ENCODE assay signal across 22 cellular contexts in genomic region chr12:105076098-105076497, GRCh38. TPM values are rescaled to one million over a fixed set of nuclear protein-coding genes. Genes with fewer than 3 reads are reported as not detected.
DNase-seq lines count a peak whose midpoint lies in the region; ATAC-seq, FAIRE-seq and TF ChIP-seq lines count a peak whose summit lies in the region.
"Had no signal": no experiment of that assay in that cellular context is flagged by ENCODE, and none has a peak within 500 bp of the region (broad histone marks: within the 10 kb centered on the region; RNA-seq: fewer than 3 reads in every experiment).

No MANE protein-coding gene starts in this region.

- H3K9ac ChIP-seq in IMR-90 (ENCODE audit: low read depth, low read length) (no peak overlapping the region), mammary epithelial cell (ENCODE audit: insufficient read depth, low read length) (peak overlapping the region; percentile 7), kidney (ENCODE audit: low read length in 2 of 2) (no peak overlapping the region)
- H3K9ac ChIP-seq: BLaER1 treated with 17β-estradiol and CSF1 and Interleukin-3, amounts not matched to agents 10 nM and 100 nM had no signal

- H3K4me1 ChIP-seq in IMR-90 (ENCODE audit: control insufficient read depth, insufficient read depth, low read length) (peaks cover 3% of the 10 kb centered on the region), mammary epithelial cell (ENCODE audit: insufficient read depth, low read length) (peaks cover 27% of the 10 kb centered on the region), left lung (no peaks in the 10 kb centered on the region), kidney (ENCODE audit: control insufficient read depth in 1 of 2, insufficient read depth in 1 of 2, low read depth in 1 of 2, low read length in 2 of 2) (no peaks in the 10 kb centered on the region)
- H3K4me1 ChIP-seq: BLaER1 treated with 17β-estradiol and CSF1 and Interleukin-3, amounts not matched to agents 10 nM and 100 nM had no signal

- H3K27me3 ChIP-seq in BJ (ENCODE audit: control insufficient read depth, insufficient read depth, low read length): no peaks in the 10 kb centered on the region
- no peaks in the 10 kb centered on the region for H3K27me3 ChIP-seq in IMR-90 (ENCODE audit: control insufficient read depth, insufficient read depth, low read length)
- H3K27me3 ChIP-seq in mammary epithelial cell (ENCODE audit: insufficient read depth, low read length): no peaks in the 10 kb centered on the region
- no peaks in the 10 kb centered on the region for H3K27me3 ChIP-seq in left lung
- H3K27me3 ChIP-seq: BLaER1 treated with 17β-estradiol and CSF1 and Interleukin-3, amounts not matched to agents 10 nM and 100 nM; tibial nerve had no signal

- no peak for TF ChIP-seq RAD21 in IMR-90 (IDR thresholded peaks at IDR 0.05; ENCODE audit: low read length)

- H4K91ac ChIP-seq in IMR-90 (ENCODE audit: insufficient read depth, low read depth, low read length): no peak overlapping the region

- peaks cover 7% of the 10 kb centered on the region for H3K36me3 ChIP-seq in BJ (ENCODE audit: control insufficient read depth, insufficient read depth, low read length)
- H3K36me3 ChIP-seq in IMR-90 (ENCODE audit: control insufficient read depth, insufficient read depth, low read length): peaks cover 12% of the 10 kb centered on the region; the same call in 1 of the 2 replicates
- peaks cover 4% of the 10 kb centered on the region for H3K36me3 ChIP-seq in mammary epithelial cell (ENCODE audit: insufficient read depth, low read length)
- H3K36me3 ChIP-seq in left lung: no peaks in the 10 kb centered on the region
- H3K36me3 ChIP-seq in kidney (ENCODE audit: control insufficient read depth in 1 of 2, insufficient read depth in 2 of 2, low read length in 2 of 2): no peaks in the 10 kb centered on the region

- no peak overlapping the region for H2AFZ ChIP-seq in IMR-90 (replicated peaks; ENCODE audit: low read length, poor library complexity)
- H2AFZ ChIP-seq in mammary epithelial cell (ENCODE audit: low read depth, low read length): no peak overlapping the region

- H3K4me2 ChIP-seq in IMR-90 (ENCODE audit: low read depth, low read length) (no peak overlapping the region; the same call in 1 of the 2 replicates), mammary epithelial cell (ENCODE audit: insufficient read depth, low read depth, low read length) (peak overlapping the region; percentile 49)
- H3K4me2 ChIP-seq: BLaER1 treated with 17β-estradiol and CSF1 and Interleukin-3, amounts not matched to agents 10 nM and 100 nM had no signal

- no peak overlapping the region for H3K14ac ChIP-seq in IMR-90 (replicated peaks; ENCODE audit: low read depth, low read length)

- H4K5ac ChIP-seq in IMR-90 (ENCODE audit: low read depth, low read length): no peak overlapping the region

- peaks cover 8% of the 10 kb centered on the region; the same call in 1 of the 2 replicates for H3K9me1 ChIP-seq in IMR-90 (ENCODE audit: insufficient read depth, low read length)

- DNase-seq in BJ (ENCODE audit: low read depth): peak; percentile 64
- peak; percentile 71 for DNase-seq in IMR-90
- DNase-seq in mammary epithelial cell: peak; percentile 86
- DNase-seq in left lung: no peak
- no peak for DNase-seq in kidney
- no peak for DNase-seq in stimulated activated naive CD4-positive, alpha-beta T cell (lab: John Stamatoyannopoulos, UW)
- DNase-seq: erythroblast, kidney glomerular epithelial cell, mucosa of descending colon, NCI-H1092 treated with DMSO at 0.1 percent for 48 hours, NCI-H2171 treated with DMSO at 0.1 percent for 48 hours, nucleus accumbens, small intestine, T-cell had no signal

- no peak overlapping the region for H2BK5ac ChIP-seq in IMR-90 (ENCODE audit: low read depth, low read length, poor library complexity, severe bottlenecking)

- intact Hi-C loops in IMR-90 (cut with micrococcal nuclease): no loop called here
- intact Hi-C loops in mammary epithelial cell (cut with micrococcal nuclease): no loop called here
- intact Hi-C loops in left lung (cut with DNase I): no loop called here
- intact Hi-C loops in kidney (cut with DNase I): no loop called here

- TF ChIP-seq CTCF in BJ (IDR thresholded peaks at IDR 0.05; ENCODE audit: insufficient read depth, low read depth, low read length): no peak
- TF ChIP-seq CTCF in IMR-90 (conservative IDR thresholded peaks at IDR 0.05; ENCODE audit: low read depth, low read length): no peak
- no peak for TF ChIP-seq CTCF in mammary epithelial cell (conservative IDR thresholded peaks at IDR 0.05 in 1 of 2, IDR thresholded peaks at IDR 0.05 in 1 of 2; ENCODE audit: extremely low read depth in 1 of 2, insufficient read depth in 1 of 2, low read depth in 1 of 2, low read length in 2 of 2)
- TF ChIP-seq CTCF in left lung (IDR thresholded peaks at IDR 0.05): no peak
- TF ChIP-seq CTCF in kidney (IDR thresholded peaks at IDR 0.05; ENCODE audit: borderline replicate concordance, extremely low read depth, insufficient read depth): no peak

- H2BK20ac ChIP-seq in IMR-90 (ENCODE audit: low read depth, low read length): no peak overlapping the region

- no peak overlapping the region for H3K27ac ChIP-seq in IMR-90 (ENCODE audit: insufficient read depth, low read length)
- H3K27ac ChIP-seq in mammary epithelial cell (ENCODE audit: insufficient read depth, low read depth, low read length): peak overlapping the region; percentile 81
- no peak overlapping the region for H3K27ac ChIP-seq in left lung
- H3K27ac ChIP-seq in kidney (ENCODE audit: low read depth in 2 of 2, low read length in 2 of 2): no peak overlapping the region
- H3K27ac ChIP-seq: BLaER1 treated with 17β-estradiol and CSF1 and Interleukin-3, amounts not matched to agents 10 nM and 100 nM; RWPE1 had no signal

- TF ChIP-seq POLR2A in IMR-90 (IDR thresholded peaks at IDR 0.05; ENCODE audit: low read depth, low read length): no peak

- WGBS in IMR-90 (ENCODE audit: extremely low coverage in 2 of 2, insufficient read length in 1 of 2), 2 experiments: no CpG with 5 or more reads among the region's 1 CpG
- WGBS in mammary epithelial cell (ENCODE audit: low coverage, missing lambda C conversion rate): 57% methylated on average over 1 of the region's 1 CpG

- H2AK9ac ChIP-seq in IMR-90 (replicated peaks; ENCODE audit: low read depth, low read length, poor library complexity): no peak overlapping the region

- H2AK5ac ChIP-seq in IMR-90 (ENCODE audit: low read depth, low read length): no peak overlapping the region

- H3K23ac ChIP-seq in IMR-90 (ENCODE audit: low read depth, low read length): no peak overlapping the region

- no peak overlapping the region for H3K56ac ChIP-seq in IMR-90 (ENCODE audit: extremely low read depth, insufficient read depth, low read length)

- dilution Hi-C loops in IMR-90 (cut with HindIII; ENCODE audit: low sequenced_read_pairs, unreplicated experiment): no loop called here
- dilution Hi-C loops in mammary epithelial cell (cut with HindIII; ENCODE audit: low sequenced_read_pairs): no loop called here

- POLR2A ChIA-PET in BJ (lab: Charles Lee): interaction anchor here (0.5 to 0.6 kb wide), 2 partner anchors 9 to 876 kb away, joined by 3 to 9 read pairs; no protein-coding TSS in a partner anchor
- POLR2A ChIA-PET in IMR-90 (lab: Charles Lee; ENCODE audit: unreplicated experiment): no interaction called here

- FAIRE-seq in kidney (lab: Jason Lieb, UNC): no peak
- FAIRE-seq: small intestine had no signal

- ATAC-seq in IMR-90 (ENCODE audit: low read depth) (peak; percentile 87), left lung (peak; percentile 71), HG03095 (IDR thresholded peaks at IDR 0.05; ENCODE audit: unreplicated experiment) (no peak), GM18498 (IDR thresholded peaks at IDR 0.05; ENCODE audit: unreplicated experiment) (no peak)
- ATAC-seq: activated T-helper 17 cell treated with anti-CD3 and anti-CD28 coated beads, Interleukin-2, amount 50 U/mL, for 72 hours; mucosa of descending colon; stimulated activated effector memory CD8-positive, alpha-beta T cell treated with anti-CD3 and anti-CD28 coated beads, Interleukin-12 subunit alpha, Interleukin-12 subunit beta, amount 100 ng/mL, for 72 hours; T-cell; WTC11 had no signal

- H3K79me1 ChIP-seq in IMR-90 (ENCODE audit: low read depth in 1 of 2, low read length in 2 of 2): peaks cover 6 to 67% of the 10 kb centered on the region in 2 experiments; a peak in 3 of 4 replicates

- no peak overlapping the region for H3K18ac ChIP-seq in IMR-90 (ENCODE audit: low read depth, low read length)

- CTCF ChIA-PET in BJ (lab: Yijun Ruan, JAX): interaction anchor here (1.0 kb wide), 1 partner anchor 309 kb away, joined by 3 read pairs; no protein-coding TSS in a partner anchor
- CTCF ChIA-PET in IMR-90 (lab: Yijun Ruan, JAX): interaction anchor here (1.1 kb wide), 1 partner anchor 30 kb away, joined by 3 read pairs; no protein-coding TSS in a partner anchor
- CTCF ChIA-PET in mammary epithelial cell (lab: Charles Lee; ENCODE audit: low non-redundant PET): no interaction called here

- H2BK15ac ChIP-seq in IMR-90 (ENCODE audit: low read depth, low read length): no peak overlapping the region

- H4K20me1 ChIP-seq in IMR-90 (ENCODE audit: insufficient read depth, low read length) (peaks cover 8% of the 10 kb centered on the region; the same call in 1 of the 2 replicates), mammary epithelial cell (ENCODE audit: insufficient read depth, low read length) (no peaks in the 10 kb centered on the region)
- H4K20me1 ChIP-seq: BLaER1 treated with 17β-estradiol and CSF1 and Interleukin-3, amounts not matched to agents 10 nM and 100 nM had no signal

- no peaks in the 10 kb centered on the region for H3K9me3 ChIP-seq in IMR-90 (ENCODE audit: control insufficient read depth, insufficient read depth, low read length)
- no peaks in the 10 kb centered on the region for H3K9me3 ChIP-seq in mammary epithelial cell (replicated peaks; ENCODE audit: insufficient read depth, low read length)
- no peaks in the 10 kb centered on the region for H3K9me3 ChIP-seq in left lung
- H3K9me3 ChIP-seq in kidney (ENCODE audit: control insufficient read depth in 1 of 2, low read length in 2 of 2): no peaks in the 10 kb centered on the region
- H3K9me3 ChIP-seq: BLaER1 treated with 17β-estradiol and CSF1 and Interleukin-3, amounts not matched to agents 10 nM and 100 nM; mucosa of descending colon; tibial nerve had no signal

- H3K79me2 ChIP-seq in mammary epithelial cell (ENCODE audit: insufficient read depth, low read length): peaks cover 5% of the 10 kb centered on the region

- H2BK120ac ChIP-seq in IMR-90 (ENCODE audit: low read depth, low read length): no peak overlapping the region

- BruUV-seq in IMR-90 (replicated peaks; lab: Mats Ljungman, UMichigan) (no TSS peak), mammary epithelial cell (replicated peaks; lab: Mats Ljungman, UMichigan) (no TSS peak)

- no peak overlapping the region for H3K4ac ChIP-seq in IMR-90 (ENCODE audit: low read depth, low read length)

- H4K8ac ChIP-seq in IMR-90 (ENCODE audit: low read depth in 2 of 2, low read length in 2 of 2): no peak overlapping the region

- in situ Hi-C loops in IMR-90 (cut with MboI; ENCODE audit: low sequenced_read_pairs): no loop called here
- in situ Hi-C loops in mammary epithelial cell (cut with MboI; ENCODE audit: low sequenced_read_pairs in 2 of 2): no loop called here

- H3K4me3 ChIP-seq in BJ (ENCODE audit: low read depth, low read length) (no peak overlapping the region), IMR-90 (ENCODE audit: insufficient read depth, low read depth, low read length) (no peak overlapping the region), mammary epithelial cell (replicated peaks in 1 of 3; ENCODE audit: insufficient read depth in 1 of 3, low read depth in 2 of 3, low read length in 3 of 3) (no peak overlapping the region), left lung (no peak overlapping the region), kidney (ENCODE audit: low read length in 2 of 2) (no peak overlapping the region)
- H3K4me3 ChIP-seq: BLaER1 treated with 17β-estradiol and CSF1 and Interleukin-3, amounts not matched to agents 10 nM and 100 nM; mucosa of descending colon; tibial nerve had no signal

RNA-seq across cellular contexts. Expression of gene ALDH1L2, which starts 8.2 kb away (rescaled TPM):
- polyA plus RNA-seq in BJ (2011; rRNA removed) (76.1 and 129 TPM in 2 replicates), IMR-90 (2012; rRNA removed) (16.2 and 21.1 TPM in 2 replicates), mammary epithelial cell (19.6 TPM), kidney (ENCODE audit: insufficient read depth, low read depth, low replicate concordance) (0.28 TPM)
- 63.1 and 65.4 TPM in 2 replicates for polyA minus RNA-seq in BJ (2011; rRNA and poly(A)+ RNA removed)
- total RNA-seq in IMR-90 (2012; rRNA removed) (16.7 and 22.8 TPM in 2 replicates), mammary epithelial cell (10 to 100 TPM; 61.7 to 92.1 TPM), left lung (10 to 100 TPM; 21.4 to 29.3 TPM), kidney (17.2 TPM)
- polyA plus RNA-seq in IMR-90 (2012; cell fraction: cytosol; rRNA removed): 5.6 and 6.7 TPM in 2 replicates
- polyA plus RNA-seq in IMR-90 (2012; cell fraction: nucleus; rRNA removed; ENCODE audit: low replicate concordance): 6.2 and 38.4 TPM in 2 replicates
- polyA minus RNA-seq in mammary epithelial cell: 43.4 TPM

RNA-seq across cellular contexts. Expression of gene WASHC4, which starts 31.4 kb away (rescaled TPM):
- polyA plus RNA-seq in BJ (2011; rRNA removed) (17.7 and 36.4 TPM in 2 replicates), IMR-90 (2012; rRNA removed) (12.7 and 16.4 TPM in 2 replicates), mammary epithelial cell (16.4 TPM), kidney (ENCODE audit: insufficient read depth, low read depth, low replicate concordance) (10.7 TPM)
- polyA minus RNA-seq in BJ (2011; rRNA and poly(A)+ RNA removed): 31.1 and 31.7 TPM in 2 replicates
- total RNA-seq in IMR-90 (2012; rRNA removed) (47.0 and 85.5 TPM in 2 replicates), mammary epithelial cell (10 to 100 TPM; 48.4 to 75.2 TPM), left lung (10 to 100 TPM; 52.1 to 75.4 TPM), kidney (63.6 TPM)
- 1.2 and 1.9 TPM in 2 replicates for polyA plus RNA-seq in IMR-90 (2012; cell fraction: cytosol; rRNA removed)
- polyA plus RNA-seq in IMR-90 (2012; cell fraction: nucleus; rRNA removed; ENCODE audit: low replicate concordance): 2.2 and 30.6 TPM in 2 replicates
- polyA minus RNA-seq in mammary epithelial cell: 39.6 TPM

Comparison
In these comparisons a context has a peak if more than half of its experiments do, and no peak if none do; other contexts are left out.
1. DNase-seq: peak in BJ (single experiment), IMR-90 (single experiment) and mammary epithelial cell (single experiment); none in left lung (0 of 2), kidney (single experiment) and stimulated activated naive CD4-positive, alpha-beta T cell (0 of 6).
2. ATAC-seq: peak in IMR-90 (single experiment) and left lung (single experiment); none in HG03095 (single experiment) and GM18498 (single experiment).